ENCODE assay signal across 29 cellular contexts in the genomic region with DNA sequence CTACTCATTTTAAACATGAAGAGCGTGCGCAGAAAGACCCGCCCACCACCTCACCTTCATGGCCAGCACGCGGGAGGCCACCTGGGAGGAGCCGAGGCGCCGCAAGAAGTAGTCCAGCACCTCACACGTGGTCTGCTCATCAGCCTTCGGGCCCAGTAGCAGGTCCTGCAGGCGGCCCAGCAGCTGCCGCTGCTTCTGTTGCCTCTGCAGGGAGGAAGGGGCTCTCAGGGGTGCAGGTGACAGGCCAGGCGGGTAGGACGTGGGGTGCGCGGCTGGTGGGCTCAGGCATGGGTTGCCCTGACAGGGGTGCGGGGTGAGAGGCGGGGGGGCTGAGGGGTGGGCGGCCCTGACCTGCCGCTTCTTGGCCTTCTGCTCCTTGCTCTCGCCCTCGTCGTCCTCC.
"Had no signal": no experiment of that assay in that cellular context is flagged by ENCODE, and none has a peak within 500 bp of the region (broad histone marks: within the 10 kb centered on the region; RNA-seq: fewer than 3 reads in every experiment).

No MANE protein-coding gene starts in this region.

- H3K4me1 ChIP-seq: colonic mucosa, esophagus muscularis mucosa, esophagus squamous epithelium, foreskin keratinocyte, gastrocnemius medialis, gastroesophageal sphincter, heart left ventricle, heart right ventricle had no signal

- H3K4me1 Mint-ChIP-seq: endodermal cell had no signal

- H3K27ac Mint-ChIP-seq: dendritic cell treated with granulocyte-macrophage colony-stimulating factor and Interleukin-4, amounts not matched to agents 40 ng/mL and 50 ng/mL, for 4 days; effector memory CD8-positive, alpha-beta T cell; endodermal cell had no signal

- DNase-seq: colonic mucosa; cortex of kidney; dermis blood vessel endothelial cell; dorsolateral prefrontal cortex; effector CD4-positive, alpha-beta T cell; effector CD8-positive, alpha-beta T cell; effector memory CD4-positive, alpha-beta T cell; effector memory CD8-positive, alpha-beta T cell; endodermal cell; erythroblast; esophagus squamous epithelium; foreskin fibroblast; foreskin keratinocyte; foreskin melanocyte; gastrocnemius medialis; glutamatergic neuron; head of caudate nucleus; heart left ventricle; heart right ventricle had no signal

- H3K9me3 Mint-ChIP-seq: dendritic cell treated with granulocyte-macrophage colony-stimulating factor and Interleukin-4, amounts not matched to agents 40 ng/mL and 50 ng/mL, for 4 days; effector memory CD8-positive, alpha-beta T cell; endodermal cell had no signal

- ATAC-seq: effector memory CD8-positive, alpha-beta T cell; esophagus mucosa; foreskin keratinocyte; gastrocnemius medialis; gastroesophageal sphincter; heart left ventricle; heart right ventricle had no signal

- H3K9me3 ChIP-seq: colonic mucosa, esophagus muscularis mucosa, esophagus squamous epithelium, gastrocnemius medialis, gastroesophageal sphincter, heart left ventricle, heart right ventricle had no signal

- H3K27me3 ChIP-seq: colonic mucosa, dorsolateral prefrontal cortex, esophagus muscularis mucosa, esophagus squamous epithelium, foreskin keratinocyte, gastrocnemius medialis, gastroesophageal sphincter, heart left ventricle, heart right ventricle had no signal

- H3K27ac ChIP-seq: colonic mucosa, coronary artery, dorsolateral prefrontal cortex, epithelial cell of prostate, esophagus muscularis mucosa, esophagus squamous epithelium, foreskin keratinocyte, gastrocnemius medialis, gastroesophageal sphincter, heart left ventricle, heart right ventricle had no signal

- H3K4me3 ChIP-seq: colonic mucosa, coronary artery, dorsolateral prefrontal cortex, esophagus muscularis mucosa, esophagus squamous epithelium, gastrocnemius medialis, gastroesophageal sphincter, heart left ventricle, heart right ventricle had no signal

- H3K4me3 Mint-ChIP-seq: dendritic cell treated with granulocyte-macrophage colony-stimulating factor and Interleukin-4, amounts not matched to agents 40 ng/mL and 50 ng/mL, for 4 days; effector memory CD8-positive, alpha-beta T cell; endodermal cell had no signal

- FAIRE-seq: colon, endometrium, endothelial cell of umbilical vein, frontal cortex had no signal
